Comparison of ENCODE assay signal across 9 cellular contexts in the genomic region with DNA sequence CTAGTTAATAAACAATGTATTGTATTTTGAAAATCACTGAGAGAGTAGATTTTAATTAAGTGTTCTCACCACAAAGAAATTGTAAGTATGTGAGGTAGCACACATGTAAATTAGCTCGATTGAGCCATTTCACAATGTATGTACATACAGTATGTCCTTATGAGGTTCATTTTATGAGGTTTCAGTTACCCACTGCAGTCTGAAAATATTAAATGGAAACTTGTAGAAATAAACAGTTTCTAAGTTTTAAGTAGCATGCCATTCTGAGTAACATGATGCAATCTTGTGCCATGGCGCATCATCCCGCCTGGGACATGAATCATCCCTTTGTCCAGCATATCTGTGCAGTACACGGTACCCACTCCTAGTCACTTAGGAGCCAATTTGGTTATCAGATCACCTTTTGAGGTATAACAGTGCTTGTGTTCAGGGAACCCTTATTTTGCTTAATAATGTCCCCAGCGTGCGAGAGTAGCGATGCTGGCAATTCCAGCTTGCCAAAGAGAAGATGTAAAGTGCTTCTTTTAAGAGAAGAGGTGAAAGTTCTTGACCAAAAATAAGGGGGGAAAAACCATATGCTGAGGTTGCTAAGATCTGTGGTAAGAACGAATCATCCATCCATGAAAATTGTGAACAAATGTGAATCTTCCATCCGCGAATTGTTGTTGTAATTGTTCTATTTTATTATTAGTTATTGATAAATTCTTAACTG.
DNase-seq lines count a peak whose midpoint lies in the region; ATAC-seq and TF ChIP-seq lines count a peak whose summit lies in the region.
"Had no signal": no experiment of that assay in that cellular context is flagged by ENCODE, and none has a peak within 500 bp of the region (broad histone marks: within the 10 kb centered on the region; RNA-seq: fewer than 3 reads in every experiment).

No MANE protein-coding gene starts in this region.

- no peak overlapping the region for H3K9ac ChIP-seq in HUES6 (ENCODE audit: low read length)

- H3K9me3 ChIP-seq in HUES6 (ENCODE audit: control insufficient read depth, insufficient read depth, low read depth, low read length) (no peaks in the 10 kb centered on the region), aorta (ENCODE audit: control insufficient read depth, low read length) (no peaks in the 10 kb centered on the region)
- H3K9me3 ChIP-seq: gastrocnemius medialis had no signal

- no peak for TF ChIP-seq CTCF in WTC11 (IDR thresholded peaks at IDR 0.05)

- H3K4me1 Mint-ChIP-seq in WTC11 = peaks cover 51% of the 10 kb centered on the region

- 93 to 94% methylated on average over 10 of the region's 10 CpGs for WGBS in aorta, 2 donors

- intact Hi-C loops in aorta (cut with DNase I) = no loop called here

- H3K9me3 Mint-ChIP-seq in WTC11 = peaks cover 15% of the 10 kb centered on the region

- DNase-seq in WTC11 (ENCODE audit: low spot score) (no peak), erythroblast (lab: John Stamatoyannopoulos, UW) (peak; percentile 48 to 73), NCI-H146 (lab: John Stamatoyannopoulos, UW) (no peak), aorta (no peak)
- DNase-seq in stimulated activated CD4-positive, alpha-beta T cell treated with anti-CD3 and anti-CD28 coated beads, TNF-alpha, amount 100 ng/mL, for 24 hours (ENCODE audit: low read depth in 3 of 3) = peak in 2 of 3 experiments; percentile 22 to 54

- no peak for TF ChIP-seq POLR2A in erythroblast (IDR thresholded peaks at IDR 0.05; ENCODE audit: low read length)

- POLR2A ChIA-PET in WTC11 (lab: Charles Lee) = no interaction called here

- H3K27ac Mint-ChIP-seq in WTC11 = peak overlapping the region; percentile 82

- peaks cover 22% of the 10 kb centered on the region for H3K36me3 Mint-ChIP-seq in WTC11

- H3K36me3 ChIP-seq in HUES6 (ENCODE audit: control insufficient read depth, insufficient read depth, low read length) = no peaks in the 10 kb centered on the region; the same call in 1 of the 2 replicates
- H3K36me3 ChIP-seq in aorta (ENCODE audit: control insufficient read depth in 1 of 2, insufficient read depth in 2 of 2, low read length in 1 of 2) = peaks cover 0 to 2% of the 10 kb centered on the region in 2 donors
- H3K36me3 ChIP-seq: gastrocnemius medialis had no signal

- no peaks in the 10 kb centered on the region for H3K27me3 Mint-ChIP-seq in WTC11 (ENCODE audit: low read depth)

- H3K27ac ChIP-seq in HUES6 (ENCODE audit: low read depth, low read length) (0 out of 2 replicates have a peak overlapping the region, but pooled peaks have one; percentile 12), aorta (ENCODE audit: low read depth in 1 of 2, low read length in 2 of 2) (no peak overlapping the region)
- H3K27ac ChIP-seq: gastrocnemius medialis had no signal

- no peak overlapping the region for H3K4me3 ChIP-seq in HUES6 (ENCODE audit: low read depth, low read length)
- H3K4me3 ChIP-seq in aorta (ENCODE audit: low read length in 2 of 2) = no peak overlapping the region
- H3K4me3 ChIP-seq: gastrocnemius medialis had no signal

- H3K27me3 ChIP-seq in HUES6 (ENCODE audit: control insufficient read depth, insufficient read depth, low read length) (no peaks in the 10 kb centered on the region), aorta (ENCODE audit: control insufficient read depth in 1 of 2, insufficient read depth in 2 of 2, low read length in 1 of 2) (no peaks in the 10 kb centered on the region)
- H3K27me3 ChIP-seq: gastrocnemius medialis had no signal

- ATAC-seq in WTC11 = no peak
- no peak for ATAC-seq in GM18868 (IDR thresholded peaks at IDR 0.05; ENCODE audit: unreplicated experiment)
- no peak for ATAC-seq in GM18511 (IDR thresholded peaks at IDR 0.05; ENCODE audit: unreplicated experiment)
- no peak for ATAC-seq in aorta (ENCODE audit: low FRiP score)

- peaks cover 22% of the 10 kb centered on the region for H3K4me1 ChIP-seq in HUES6 (ENCODE audit: control insufficient read depth, insufficient read depth, low read length)
- no peaks in the 10 kb centered on the region for H3K4me1 ChIP-seq in aorta (ENCODE audit: control insufficient read depth in 1 of 2, insufficient read depth in 2 of 2, low read length in 2 of 2)

- CTCF ChIA-PET in WTC11 (lab: Charles Lee) = interaction anchor here (1.2 to 2.1 kb wide), 3 partner anchors 25 to 258 kb away, joined by 3 to 7 read pairs (median 4); no protein-coding TSS in a partner anchor

- no peak overlapping the region for H3K4me3 Mint-ChIP-seq in WTC11

TF ChIP-seq in WTC11, 78 proteins besides CTCF, POLR2A, EP300 and RAD21:
- TF ChIP-seq, protein P1, sequence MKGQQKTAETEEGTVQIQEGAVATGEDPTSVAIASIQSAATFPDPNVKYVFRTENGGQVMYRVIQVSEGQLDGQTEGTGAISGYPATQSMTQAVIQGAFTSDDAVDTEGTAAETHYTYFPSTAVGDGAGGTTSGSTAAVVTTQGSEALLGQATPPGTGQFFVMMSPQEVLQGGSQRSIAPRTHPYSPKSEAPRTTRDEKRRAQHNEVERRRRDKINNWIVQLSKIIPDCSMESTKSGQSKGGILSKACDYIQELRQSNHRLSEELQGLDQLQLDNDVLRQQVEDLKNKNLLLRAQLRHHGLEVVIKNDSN (CRISPR knock-in tag; IDR thresholded peaks at IDR 0.05) = no peak
- peak; percentile 97 for TF ChIP-seq GABPB1 (CRISPR knock-in tag; IDR thresholded peaks at IDR 0.05)

Comparison
In these comparisons a context has a peak if more than half of its experiments do, and no peak if none do; other contexts are left out.
1. DNase-seq: peak in erythroblast (2 of 2) and stimulated activated CD4-positive, alpha-beta T cell treated with anti-CD3 and anti-CD28 coated beads, TNF-alpha, amount 100 ng/mL, for 24 hours (2 of 3); none in WTC11 (single experiment), NCI-H146 (single experiment) and aorta (0 of 2).